Comparison of ENCODE assay signal across 1 cellular context in genomic region chr13:100530645-100531044, GRCh38.
TF ChIP-seq lines count a peak whose summit lies in the region.

No MANE protein-coding gene starts in this region.

TF ChIP-seq in H1, 55 proteins besides CTCF, POLR2A, EP300 and RAD21:
- TF ChIP-seq KDM5A (IDR thresholded peaks at IDR 0.05; ENCODE audit: low read length), result no peak
- 0 out of 2 replicates have a peak, but pooled peaks have one; percentile 24 for TF ChIP-seq CEBPB (IDR thresholded peaks at IDR 0.05; ENCODE audit: low read depth, low read length)
- TF ChIP-seq HDAC6 (IDR thresholded peaks at IDR 0.05; ENCODE audit: low read depth, low read length), result no peak
- no peak for TF ChIP-seq SIN3A (conservative IDR thresholded peaks at IDR 0.05 in 1 of 2, IDR thresholded peaks at IDR 0.05 in 1 of 2; ENCODE audit: low read depth in 1 of 2, low read length in 2 of 2)
- TF ChIP-seq MAX (IDR thresholded peaks at IDR 0.05), result no peak
